9 cellular contexts compared by ENCODE assay signal in the genomic region with DNA sequence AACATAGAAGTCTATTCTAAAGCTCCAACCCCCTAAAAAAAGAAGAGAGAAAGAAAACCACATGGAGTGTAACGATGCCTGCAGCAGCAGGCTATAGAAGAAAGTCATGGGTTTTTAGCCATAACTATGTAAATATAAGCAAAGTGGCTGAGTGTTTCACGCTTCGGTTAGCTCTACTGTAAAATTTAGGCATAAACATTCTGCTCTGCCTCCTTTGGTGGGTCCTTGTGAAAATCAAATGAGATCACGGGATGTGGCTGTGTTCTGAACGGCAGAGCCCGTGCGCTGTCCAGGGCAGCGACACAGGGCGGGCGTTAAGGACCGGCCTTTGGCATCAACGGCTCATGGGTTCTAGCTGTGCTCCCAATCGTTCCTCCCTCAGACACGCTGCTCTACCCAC.
DNase-seq lines count a peak whose midpoint lies in the region; ATAC-seq and TF ChIP-seq lines count a peak whose summit lies in the region.
"Had no signal": no experiment of that assay in that cellular context is flagged by ENCODE, and none has a peak within 500 bp of the region (broad histone marks: within the 10 kb centered on the region; RNA-seq: fewer than 3 reads in every experiment).

No MANE protein-coding gene starts in this region.

- peaks cover 14% of the 10 kb centered on the region for H3K4me1 Mint-ChIP-seq in MCF 10A (ENCODE audit: insufficient read depth, unreplicated experiment)

- H3K4me2 ChIP-seq in Karpas-422 (ENCODE audit: low read depth, low read length, poor library complexity, severe bottlenecking), result peak overlapping the region; percentile 71
- no peak overlapping the region for H3K4me2 ChIP-seq in MM.1S (ENCODE audit: low read depth, low read length)

- no peak overlapping the region for H3K4me3 Mint-ChIP-seq in MCF 10A (ENCODE audit: unreplicated experiment)
- H3K4me3 Mint-ChIP-seq: activated CD4-positive, alpha-beta memory T cell treated with anti-CD3 and anti-CD28 coated beads for 36 hours had no signal

- H2AFZ ChIP-seq in Karpas-422 (ENCODE audit: low read length) (no peak overlapping the region), MM.1S (ENCODE audit: low read length) (no peak overlapping the region)

- H3K27ac ChIP-seq in Karpas-422 (ENCODE audit: low read length) (peak overlapping the region; percentile 99), muscle layer of duodenum (ENCODE audit: low read length) (peak overlapping the region; percentile 59), MM.1S (ENCODE audit: low read length) (no peak overlapping the region)

- H3F3A ChIP-seq in MM.1S (ENCODE audit: insufficient read depth, low read length), result peaks cover 16% of the 10 kb centered on the region

- H4K20me1 ChIP-seq in Karpas-422 (ENCODE audit: insufficient read depth, low read depth, low read length) (no peaks in the 10 kb centered on the region), MM.1S (ENCODE audit: insufficient read depth, low read length) (no peaks in the 10 kb centered on the region)

- POLR2A ChIA-PET in MCF 10A (lab: Yijun Ruan, JAX), result interaction anchor here (1.9 kb wide), 1 partner anchor 12 kb away, joined by 4 read pairs; no protein-coding TSS in a partner anchor

- H3K9ac ChIP-seq in Karpas-422 (ENCODE audit: low read length) (peak overlapping the region; percentile 67), MM.1S (ENCODE audit: low read length) (no peak overlapping the region)

- CTCF ChIA-PET in MCF 10A (lab: Yijun Ruan, JAX), result interaction anchor here (0.5 to 1.7 kb wide), 2 partner anchors 131 to 1092 kb away, joined by 3 to 5 read pairs; no protein-coding TSS in a partner anchor

- BruUV-seq in MCF 10A (replicated peaks; lab: Mats Ljungman, UMichigan), result no TSS peak

- no peaks in the 10 kb centered on the region for H3K27me3 Mint-ChIP-seq in MCF 10A (ENCODE audit: insufficient read depth, unreplicated experiment)
- H3K27me3 Mint-ChIP-seq: activated CD4-positive, alpha-beta memory T cell treated with anti-CD3 and anti-CD28 coated beads for 36 hours had no signal

- H3K4me3 ChIP-seq in Karpas-422 (ENCODE audit: low read length) (peak overlapping the region; percentile 42), muscle layer of duodenum (ENCODE audit: low read depth in 1 of 2, low read length in 2 of 2) (no peak overlapping the region), MM.1S (ENCODE audit: low read length) (no peak overlapping the region)

- H3K79me2 ChIP-seq in Karpas-422 (ENCODE audit: low read length), result no peaks in the 10 kb centered on the region
- peaks cover 85% of the 10 kb centered on the region for H3K79me2 ChIP-seq in MM.1S (ENCODE audit: low read length)

- intact Hi-C loops in MCF 10A (cut with micrococcal nuclease), result no loop called here

- H3K4me1 ChIP-seq in Karpas-422 (ENCODE audit: low read length) (peaks cover 62% of the 10 kb centered on the region), muscle layer of duodenum (ENCODE audit: control insufficient read depth in 1 of 2, insufficient read depth in 2 of 2, low read length in 2 of 2) (peaks cover 6 to 13% of the 10 kb centered on the region in 2 donors), MM.1S (ENCODE audit: low read length) (peaks cover 23% of the 10 kb centered on the region)

- H3K27ac Mint-ChIP-seq in MCF 10A (ENCODE audit: low read depth, unreplicated experiment), result no peak overlapping the region
- H3K27ac Mint-ChIP-seq: activated CD4-positive, alpha-beta memory T cell treated with anti-CD3 and anti-CD28 coated beads for 36 hours had no signal

- no peaks in the 10 kb centered on the region for H3K9me3 ChIP-seq in Karpas-422 (ENCODE audit: low read length)
- no peaks in the 10 kb centered on the region for H3K9me3 ChIP-seq in muscle layer of duodenum (ENCODE audit: control insufficient read depth in 1 of 2, low read length in 2 of 2)
- H3K9me3 ChIP-seq in MM.1S (replicated peaks; ENCODE audit: insufficient read depth, low read length), result no peaks in the 10 kb centered on the region

- DNase-seq in Karpas-422 (peak; percentile 88), SK-N-DZ (ENCODE audit: low spot score) (no peak), MM.1S (no peak), NCI-H2227 treated with DMSO at 0.1 percent for 48 hours (lab: John Stamatoyannopoulos, UW) (no peak), MCF 10A (ENCODE audit: unreplicated experiment) (no peak)
- DNase-seq: activated CD4-positive, alpha-beta memory T cell treated with anti-CD3 and anti-CD28 coated beads for 36 hours had no signal

- no peaks in the 10 kb centered on the region for H3K9me3 Mint-ChIP-seq in MCF 10A (ENCODE audit: unreplicated experiment)
- H3K9me3 Mint-ChIP-seq: activated CD4-positive, alpha-beta memory T cell treated with anti-CD3 and anti-CD28 coated beads for 36 hours had no signal

- H3K36me3 Mint-ChIP-seq in MCF 10A (ENCODE audit: insufficient read depth, unreplicated experiment), result peaks cover 74% of the 10 kb centered on the region

- peak; percentile 84 for ATAC-seq in GM18858 (IDR thresholded peaks at IDR 0.05; ENCODE audit: unreplicated experiment)
- ATAC-seq in GM21717 (IDR thresholded peaks at IDR 0.05; ENCODE audit: unreplicated experiment), result peak; percentile 81

- no peak for TF ChIP-seq CTCF in MM.1S (IDR thresholded peaks at IDR 0.05; ENCODE audit: low read length)
- TF ChIP-seq CTCF in MCF 10A (IDR thresholded peaks at IDR 0.05; ENCODE audit: unreplicated experiment), result no peak

- H3K9me2 ChIP-seq in Karpas-422 (replicated peaks; ENCODE audit: insufficient read depth, low read length) (no peaks in the 10 kb centered on the region), MM.1S (replicated peaks; ENCODE audit: insufficient read depth, low read length) (no peaks in the 10 kb centered on the region)

- H3K27me3 ChIP-seq in Karpas-422 (ENCODE audit: low read length) (no peaks in the 10 kb centered on the region), muscle layer of duodenum (ENCODE audit: low read depth, low read length) (no peaks in the 10 kb centered on the region), MM.1S (replicated peaks; ENCODE audit: insufficient read depth, low read length) (no peaks in the 10 kb centered on the region)

- peaks cover 7% of the 10 kb centered on the region; the same call in 1 of the 2 replicates for H3K36me3 ChIP-seq in Karpas-422 (ENCODE audit: insufficient read depth, low read length)
- H3K36me3 ChIP-seq in muscle layer of duodenum (ENCODE audit: control insufficient read depth in 1 of 2, insufficient read depth in 2 of 2, low read length in 2 of 2), result peaks cover 23 to 30% of the 10 kb centered on the region in 2 donors
- peaks cover 38% of the 10 kb centered on the region for H3K36me3 ChIP-seq in MM.1S (replicated peaks; ENCODE audit: insufficient read depth, low read length)
